ENCODE assay signal across 15 cellular contexts in the genomic region with DNA sequence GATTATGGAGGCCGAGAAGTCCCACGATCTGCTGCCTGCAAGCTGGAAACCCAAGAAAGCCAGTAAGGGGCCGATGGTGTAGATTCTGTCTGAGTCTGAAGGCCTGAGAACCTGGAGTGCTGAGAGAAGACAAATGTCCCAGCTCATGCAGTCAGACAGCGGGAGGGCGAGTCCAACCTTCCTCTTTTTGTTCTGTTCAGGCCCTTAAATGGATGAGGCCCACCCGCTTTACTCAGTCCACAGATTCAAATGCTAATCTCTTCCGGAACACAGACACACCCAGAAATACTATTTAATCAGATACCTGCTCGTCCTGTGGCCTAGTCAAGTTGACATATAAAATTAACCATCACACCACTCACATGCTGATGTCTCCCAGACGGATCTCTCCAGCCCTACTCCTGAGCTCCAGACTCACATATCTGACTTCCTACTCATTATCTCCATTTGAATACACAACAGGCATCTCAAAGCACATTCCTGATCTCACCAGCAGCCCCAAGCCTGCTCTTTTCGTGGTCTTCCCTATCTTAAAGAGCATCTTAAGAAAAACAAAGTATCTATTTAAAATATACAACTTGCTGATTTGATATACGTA. TPM values are rescaled to one million over a fixed set of nuclear protein-coding genes. Genes with fewer than 3 reads are reported as not detected.
DNase-seq lines count a peak whose midpoint lies in the region; ATAC-seq and TF ChIP-seq lines count a peak whose summit lies in the region.
"Had no signal": no experiment of that assay in that cellular context is flagged by ENCODE, and none has a peak within 500 bp of the region (broad histone marks: within the 10 kb centered on the region; RNA-seq: fewer than 3 reads in every experiment).

No MANE protein-coding gene starts in this region.

- H3K27me3 ChIP-seq in hepatocyte = no peaks in the 10 kb centered on the region
- H3K27me3 ChIP-seq: gastroesophageal sphincter, vagina had no signal

- DNase-seq in HK-2 (ENCODE audit: unreplicated experiment) (peak; percentile 36), SW480 (ENCODE audit: low spot score) (peak; percentile 39), hepatocyte (ENCODE audit: low spot score) (no peak), retinal pigment epithelial cell (ENCODE audit: low read depth) (peak; percentile 62), NCI-H510A (lab: John Stamatoyannopoulos, UW) (no peak)
- no peak for DNase-seq in stimulated activated CD4-positive, alpha-beta T cell treated with anti-CD3 and anti-CD28 coated beads, Interleukin-1b, Interleukin-23, amount 100 ng/mL, for 48 hours
- DNase-seq: activated T-cell treated with anti-CD3 and anti-CD28 coated beads, Interleukin-2, amount 50 U/mL, for 4 hours; cerebellar nuclear complex; DMS153; NCI-H1105 had no signal

- peak overlapping the region; percentile 17 for H3K4me2 ChIP-seq in hepatocyte

- peaks cover 22% of the 10 kb centered on the region for H3K4me1 ChIP-seq in hepatocyte (ENCODE audit: insufficient read depth)

- ATAC-seq in GM19467 (IDR thresholded peaks at IDR 0.05; ENCODE audit: unreplicated experiment) = no peak
- ATAC-seq: activated T-cell treated with anti-CD3 and anti-CD28 coated beads, Interleukin-2, amount 50 U/mL, for 4 hours; gastroesophageal sphincter had no signal

- TF ChIP-seq CTCF in hepatocyte (IDR thresholded peaks at IDR 0.05; ENCODE audit: poor library complexity) (no peak), retinal pigment epithelial cell (conservative IDR thresholded peaks at IDR 0.05; ENCODE audit: low read depth, low read length) (no peak)

- H2AFZ ChIP-seq in hepatocyte = no peak overlapping the region

- 46% methylated on average over 11 of the region's 11 CpGs for WGBS in hepatocyte (ENCODE audit: low lambda C conversion rate, missing lambda C conversion rate)

- no peaks in the 10 kb centered on the region for H3K9me2 ChIP-seq in hepatocyte (replicated peaks; ENCODE audit: insufficient read depth)

- no peak overlapping the region for H3K4me3 ChIP-seq in hepatocyte
- no peak overlapping the region for H3K4me3 ChIP-seq in retinal pigment epithelial cell (ENCODE audit: low read length)
- H3K4me3 ChIP-seq: gastroesophageal sphincter, lung, vagina had no signal

- no peaks in the 10 kb centered on the region for H4K20me1 ChIP-seq in hepatocyte (ENCODE audit: insufficient read depth, poor library complexity, severe bottlenecking)

- H3K36me3 ChIP-seq in hepatocyte (replicated peaks; ENCODE audit: insufficient read depth, low read depth) = no peaks in the 10 kb centered on the region

- no peaks in the 10 kb centered on the region for H3K79me2 ChIP-seq in hepatocyte

- no peaks in the 10 kb centered on the region for H3K9me3 ChIP-seq in hepatocyte (ENCODE audit: low read depth)
- H3K9me3 ChIP-seq: gastroesophageal sphincter, vagina had no signal

- H3K27ac ChIP-seq in hepatocyte = peak overlapping the region; percentile 63
- H3K27ac ChIP-seq: gastroesophageal sphincter, vagina had no signal

RNA-seq across cellular contexts. Expression of a gene that starts 26.7 kb away (rescaled TPM):
- 45.5 and 69.8 TPM in 2 replicates for total RNA-seq in hepatocyte
- 55.1 and 56.4 TPM in 2 replicates for polyA plus RNA-seq in hepatocyte

RNA-seq across cellular contexts. Expression of a gene that starts 29.8 kb away (rescaled TPM):
- 35.4 and 43.8 TPM in 2 replicates for total RNA-seq in hepatocyte
- 84.1 and 93.9 TPM in 2 replicates for polyA plus RNA-seq in hepatocyte

RNA-seq across cellular contexts. Expression of a gene that starts 57.6 kb away (rescaled TPM):
- not detected in 2 replicates for total RNA-seq in hepatocyte
- not detected in 2 replicates for polyA plus RNA-seq in hepatocyte
- total RNA-seq: activated T-cell treated with anti-CD3 and anti-CD28 coated beads, Interleukin-2, amount 50 U/mL, for 4 hours; gastroesophageal sphincter; lung; skeletal muscle tissue; vagina had no signal
- polyA plus RNA-seq: lung had no signal

Comparison
In these comparisons a context has a peak if more than half of its experiments do, and no peak if none do; other contexts are left out.
1. DNase-seq: peak in HK-2 (single experiment), SW480 (single experiment) and retinal pigment epithelial cell (single experiment); none in hepatocyte (single experiment), NCI-H510A (single experiment) and stimulated activated CD4-positive, alpha-beta T cell treated with anti-CD3 and anti-CD28 coated beads, Interleukin-1b, Interleukin-23, amount 100 ng/mL, for 48 hours (single experiment).